In genomic region chr5:29351170-29351569, GRCh38 we compare ENCODE assay signal across 23 cellular contexts.
DNase-seq lines count a peak whose midpoint lies in the region; ATAC-seq, FAIRE-seq and TF ChIP-seq lines count a peak whose summit lies in the region.
"Had no signal": no experiment of that assay in that cellular context is flagged by ENCODE, and none has a peak within 500 bp of the region (broad histone marks: within the 10 kb centered on the region; RNA-seq: fewer than 3 reads in every experiment).

No MANE protein-coding gene starts in this region.

- H3K4me3 ChIP-seq in HepG2 (replicated peaks in 1 of 3; ENCODE audit: insufficient read depth in 1 of 3, low read depth in 2 of 3, low read length in 3 of 3) (no peak overlapping the region), right lobe of liver (no peak overlapping the region), PC-9 (no peak overlapping the region), H1 (ENCODE audit: extremely low read depth in 1 of 4, insufficient read depth in 2 of 4, low read depth in 3 of 4, low read length in 4 of 4) (no peak overlapping the region), testis (no peak overlapping the region)
- H3K4me3 ChIP-seq: A549; BLaER1 treated with 17β-estradiol and CSF1 and Interleukin-3, amounts not matched to agents 10 nM and 100 nM had no signal

- H3K9me3 ChIP-seq in HepG2 (ENCODE audit: low read length) (peaks cover 6% of the 10 kb centered on the region), right lobe of liver (no peaks in the 10 kb centered on the region), PC-9 (ENCODE audit: insufficient read depth, low read depth) (no peaks in the 10 kb centered on the region), H1 (ENCODE audit: insufficient read depth in 2 of 2, low read depth in 1 of 2, low read length in 1 of 2) (peaks cover 3 to 4% of the 10 kb centered on the region in 2 experiments; a peak in 2 of 4 replicates), testis (no peaks in the 10 kb centered on the region)
- H3K9me3 ChIP-seq: A549, Caco-2 had no signal

- H2AK5ac ChIP-seq in H1 (ENCODE audit: low read depth, low read length): no peak overlapping the region

- no peak overlapping the region for H3K18ac ChIP-seq in H1 (ENCODE audit: extremely low read depth, low read length)

- no peak overlapping the region for H2BK15ac ChIP-seq in H1 (ENCODE audit: low read length)

- intact Hi-C loops in HepG2 (cut with micrococcal nuclease; ENCODE audit: unreplicated experiment): no loop called here
- intact Hi-C loops in right lobe of liver (cut with DNase I): no loop called here
- intact Hi-C loops in PC-9 (cut with micrococcal nuclease; ENCODE audit: unreplicated experiment): no loop called here
- intact Hi-C loops in testis (cut with DNase I; ENCODE audit: low total_unique reads): no loop called here

- H2BK20ac ChIP-seq in H1 (ENCODE audit: low read length): no peak overlapping the region

- no peak overlapping the region for H3K9ac ChIP-seq in HepG2 (ENCODE audit: insufficient read depth, low read depth, low read length)
- H3K9ac ChIP-seq in H1 (replicated peaks in 1 of 4; ENCODE audit: extremely low read depth in 1 of 4, low read depth in 3 of 4, low read length in 3 of 4): no peak overlapping the region
- H3K9ac ChIP-seq: BLaER1 treated with 17β-estradiol and CSF1 and Interleukin-3, amounts not matched to agents 10 nM and 100 nM had no signal

- ATAC-seq in HepG2: no peak
- no peak for ATAC-seq in right lobe of liver
- no peak for ATAC-seq in left lobe of liver
- ATAC-seq: A549; CD8-positive, alpha-beta T cell had no signal

- H2BK5ac ChIP-seq in H1 (ENCODE audit: low read depth, low read length): no peak overlapping the region

- no peak overlapping the region for H4K91ac ChIP-seq in H1 (replicated peaks; ENCODE audit: insufficient read length, low read length)

- H3K4me2 ChIP-seq in HepG2 (ENCODE audit: low read depth, low read length): no peak overlapping the region
- H3K4me2 ChIP-seq in PC-9: no peak overlapping the region
- no peak overlapping the region for H3K4me2 ChIP-seq in H1 (ENCODE audit: insufficient read depth in 1 of 2, low read depth in 2 of 2, low read length in 2 of 2)
- H3K4me2 ChIP-seq: A549; BLaER1 treated with 17β-estradiol and CSF1 and Interleukin-3, amounts not matched to agents 10 nM and 100 nM had no signal

- TF ChIP-seq CTCF in HepG2 (CRISPR knock-in tag; IDR thresholded peaks at IDR 0.05): no peak
- no peak for TF ChIP-seq CTCF in right lobe of liver (IDR thresholded peaks at IDR 0.05)
- no peak for TF ChIP-seq CTCF in PC-9 (conservative IDR thresholded peaks at IDR 0.05)
- TF ChIP-seq CTCF in H1 (IDR thresholded peaks at IDR 0.05; ENCODE audit: control extremely low read depth in 1 of 3, insufficient read depth in 1 of 3, low read depth in 1 of 3, low read length in 3 of 3): no peak
- TF ChIP-seq CTCF in testis (IDR thresholded peaks at IDR 0.05): no peak

- no peak for TF ChIP-seq RAD21 in HepG2 (CRISPR knock-in tag; IDR thresholded peaks at IDR 0.05)
- TF ChIP-seq RAD21 in H1 (IDR thresholded peaks at IDR 0.05 in 1 of 2, conservative IDR thresholded peaks at IDR 0.05 in 1 of 2; ENCODE audit: low read depth in 2 of 2, low read length in 2 of 2): no peak

- H4K5ac ChIP-seq in H1 (ENCODE audit: insufficient read length, low read depth, low read length): no peak overlapping the region

- FAIRE-seq in HepG2 (lab: Jason Lieb, UNC): no peak
- no peak for FAIRE-seq in H1 (lab: Jason Lieb, UNC)
- FAIRE-seq in urothelium cell line (lab: Jason Lieb, UNC): peak; percentile 17
- FAIRE-seq: A549, D721Med, G401.6, GM12891, GM18507 had no signal

- BruUV-seq in HepG2 (replicated peaks; lab: Mats Ljungman, UMichigan): no TSS peak
- no TSS peak for BruUV-seq in PC-9 (replicated peaks; lab: Mats Ljungman, UMichigan)

- H2AFZ ChIP-seq in HepG2 (ENCODE audit: low read length) (no peak overlapping the region), PC-9 (0 out of 2 replicates have a peak overlapping the region, but pooled peaks have one; percentile 29), H1 (ENCODE audit: low read length) (no peak overlapping the region)

- H3K4me1 ChIP-seq in HepG2 (ENCODE audit: insufficient read depth, low read length) (no peaks in the 10 kb centered on the region), right lobe of liver (no peaks in the 10 kb centered on the region), PC-9 (replicated peaks; ENCODE audit: insufficient read depth) (no peaks in the 10 kb centered on the region), H1 (replicated peaks in 1 of 4; ENCODE audit: control insufficient read depth in 3 of 4, insufficient read depth in 4 of 4, low read length in 3 of 4) (no peaks in the 10 kb centered on the region), testis (no peaks in the 10 kb centered on the region)
- H3K4me1 ChIP-seq: A549; BLaER1 treated with 17β-estradiol and CSF1 and Interleukin-3, amounts not matched to agents 10 nM and 100 nM; Caco-2 had no signal

- H3K23ac ChIP-seq in H1 (ENCODE audit: insufficient read length): no peak overlapping the region

- no peak overlapping the region for H3K56ac ChIP-seq in H1 (replicated peaks; ENCODE audit: insufficient read length, low read depth, low read length)

- no peak overlapping the region for H3K4ac ChIP-seq in H1 (replicated peaks; ENCODE audit: insufficient read length, low read depth, low read length)

- TF ChIP-seq EP300 in HepG2 (IDR thresholded peaks at IDR 0.05; ENCODE audit: low read depth in 2 of 2, low read length in 2 of 2) (no peak), HepG2 (CRISPR knock-in tag; IDR thresholded peaks at IDR 0.05; ENCODE audit: borderline replicate concordance) (no peak), H1 (IDR thresholded peaks at IDR 0.05; ENCODE audit: borderline replicate concordance in 1 of 2, low read depth in 2 of 2, low read length in 2 of 2) (no peak)

- H3K79me2 ChIP-seq in HepG2 (ENCODE audit: insufficient read depth, low read length) (no peaks in the 10 kb centered on the region), PC-9 (ENCODE audit: low read depth) (no peaks in the 10 kb centered on the region), H1 (ENCODE audit: control insufficient read depth in 1 of 2, insufficient read depth in 2 of 2, low read length in 2 of 2) (no peaks in the 10 kb centered on the region)

- 4% methylated on average over 3 of the region's 3 CpGs for WGBS in HepG2 (ENCODE audit: low lambda C conversion rate)
- 45% methylated on average over 3 of the region's 3 CpGs for WGBS in right lobe of liver (ENCODE audit: insufficient coverage, low coverage, low lambda C conversion rate, missing lambda C conversion rate)
- 92% methylated on average over 3 of the region's 3 CpGs; no CpG with 5 or more reads in 1 of the 2 experiments for WGBS in H1 (ENCODE audit: extremely low coverage in 1 of 2, insufficient coverage in 1 of 2, insufficient read length in 1 of 2, insufficient replicate concordance in 2 of 2, low coverage in 1 of 2, low lambda C conversion rate in 2 of 2, missing lambda C conversion rate in 1 of 2), 2 experiments
- WGBS in testis, 2 donors: 86 to 88% methylated on average over 3 of the region's 3 CpGs

- no peaks in the 10 kb centered on the region for H4K20me1 ChIP-seq in HepG2 (ENCODE audit: insufficient read depth, low read length)
- no peaks in the 10 kb centered on the region for H4K20me1 ChIP-seq in PC-9 (ENCODE audit: insufficient read depth)
- H4K20me1 ChIP-seq in H1 (replicated peaks in 1 of 2; ENCODE audit: control insufficient read depth in 1 of 2, insufficient read depth in 2 of 2, low read length in 2 of 2): no peaks in the 10 kb centered on the region
- H4K20me1 ChIP-seq: BLaER1 treated with 17β-estradiol and CSF1 and Interleukin-3, amounts not matched to agents 10 nM and 100 nM had no signal

- TF ChIP-seq POLR2A in HepG2 (IDR thresholded peaks at IDR 0.05; ENCODE audit: insufficient read depth in 1 of 2, low read depth in 2 of 2, low read length in 2 of 2) (no peak), right lobe of liver (IDR thresholded peaks at IDR 0.05) (no peak), H1 (IDR thresholded peaks at IDR 0.05; ENCODE audit: control extremely low read depth in 1 of 2, low read depth in 2 of 2, low read length in 2 of 2) (no peak), testis (IDR thresholded peaks at IDR 0.05) (no peak)

- H3K79me1 ChIP-seq in H1 (ENCODE audit: low read depth, low read length): no peaks in the 10 kb centered on the region

- H3K9me2 ChIP-seq in PC-9 (ENCODE audit: insufficient read depth): no peaks in the 10 kb centered on the region

- POLR2A ChIA-PET in HepG2 (lab: Yijun Ruan, JAX): no interaction called here
- POLR2A ChIA-PET in PC-9 (lab: Charles Lee; ENCODE audit: unreplicated experiment): no interaction called here
- POLR2A ChIA-PET in H1 (lab: Charles Lee; ENCODE audit: partially characterized antibody): no interaction called here

- no peaks in the 10 kb centered on the region for H3K36me3 ChIP-seq in HepG2 (replicated peaks in 1 of 2; ENCODE audit: control insufficient read depth in 1 of 2, insufficient read depth in 2 of 2, low read length in 2 of 2)
- no peaks in the 10 kb centered on the region for H3K36me3 ChIP-seq in right lobe of liver
- H3K36me3 ChIP-seq in PC-9 (ENCODE audit: low read depth): no peaks in the 10 kb centered on the region
- H3K36me3 ChIP-seq in H1 (ENCODE audit: control insufficient read depth in 2 of 4, insufficient read depth in 4 of 4, low read length in 3 of 4): no peaks in the 10 kb centered on the region
- H3K36me3 ChIP-seq in testis (ENCODE audit: low read depth, missing control alignments): no peaks in the 10 kb centered on the region
- H3K36me3 ChIP-seq: BLaER1 treated with 17β-estradiol and CSF1 and Interleukin-3, amounts not matched to agents 10 nM and 100 nM had no signal

- in situ Hi-C loops in HepG2 (cut with HindIII; ENCODE audit: extremely low pct_ligation_motif_present, low pct_unique_long_range_greater_than_20kb): no loop called here

- no peaks in the 10 kb centered on the region for H3F3A ChIP-seq in PC-9 (ENCODE audit: insufficient read depth, low read depth)

- H3K27me3 ChIP-seq in HepG2 (ENCODE audit: control insufficient read depth in 1 of 2, insufficient read depth in 2 of 2, low read length in 2 of 2): no peaks in the 10 kb centered on the region
- H3K27me3 ChIP-seq in right lobe of liver: no peaks in the 10 kb centered on the region
- H3K27me3 ChIP-seq in PC-9 (ENCODE audit: insufficient read depth, low read depth): no peaks in the 10 kb centered on the region
- H3K27me3 ChIP-seq in H1 (replicated peaks in 1 of 4; ENCODE audit: control insufficient read depth in 3 of 4, extremely low read depth in 1 of 4, insufficient read depth in 3 of 4, low read length in 3 of 4): no peaks in the 10 kb centered on the region
- no peaks in the 10 kb centered on the region for H3K27me3 ChIP-seq in testis
- H3K27me3 ChIP-seq: BLaER1 treated with 17β-estradiol and CSF1 and Interleukin-3, amounts not matched to agents 10 nM and 100 nM had no signal

- H3K27ac ChIP-seq in HepG2 (ENCODE audit: extremely low read length, insufficient read depth, low read length): no peak overlapping the region
- no peak overlapping the region for H3K27ac ChIP-seq in right lobe of liver
- no peak overlapping the region for H3K27ac ChIP-seq in PC-9
- H3K27ac ChIP-seq in H1 (ENCODE audit: low read depth, low read length): no peak overlapping the region
- no peak overlapping the region for H3K27ac ChIP-seq in testis
- H3K27ac ChIP-seq: 22Rv1; A549; BLaER1 treated with 17β-estradiol and CSF1 and Interleukin-3, amounts not matched to agents 10 nM and 100 nM; C4-2B had no signal

- H2BK12ac ChIP-seq in H1 (ENCODE audit: low read depth, low read length): no peak overlapping the region

- no peaks in the 10 kb centered on the region for H3K23me2 ChIP-seq in H1 (ENCODE audit: low read depth, low read length)

- no peak overlapping the region for H2BK120ac ChIP-seq in H1 (replicated peaks; ENCODE audit: low read depth, low read length)

- H4K8ac ChIP-seq in H1 (ENCODE audit: extremely low read depth, insufficient read depth, low read length): no peak overlapping the region

- no peak overlapping the region for H3K14ac ChIP-seq in H1 (ENCODE audit: insufficient read length)

- DNase-seq in HepG2 (ENCODE audit: low spot score) (no peak), right lobe of liver (no peak), PC-9 (no peak), H1 (ENCODE audit: low read depth in 1 of 2, low spot score in 2 of 2) (no peak), urothelium cell line (ENCODE audit: low spot score) (no peak), testis (no peak), HK-2 (ENCODE audit: unreplicated experiment) (no peak), left lobe of liver (ENCODE audit: low spot score) (no peak)
- DNase-seq: AML-193; Caco-2; Calu3; CD4-positive, alpha-beta T cell; CD8-positive, alpha-beta T cell; DMS79 treated with DMSO at 0.1 percent for 48 hours; GF-D8 had no signal

- CTCF ChIA-PET in HepG2 (lab: Yijun Ruan, JAX; ENCODE audit: low intra/inter-chr PET ratio, low total read pairs): no interaction called here
- CTCF ChIA-PET in PC-9 (lab: Charles Lee): no interaction called here
- CTCF ChIA-PET in H1 (lab: Charles Lee; ENCODE audit: partially characterized antibody): interaction anchor here (0.7 to 1.1 kb wide), 2 partner anchors 16 to 17 kb away, joined by 3 to 4 read pairs; no protein-coding TSS in a partner anchor

Comparison
In these comparisons a context has a peak if more than half of its experiments do, and no peak if none do; other contexts are left out.
1. Of the 41 proteins assayed by ChIP-seq in both HepG2 and H1: peak only in HepG2: none; only in H1: CEBPB; in both: none; in neither: 40.